18 cellular contexts compared by ENCODE assay signal in genomic region chr7:114418117-114418516, GRCh38. TPM values are rescaled to one million over a fixed set of nuclear protein-coding genes. Genes with fewer than 3 reads are reported as not detected.
DNase-seq lines count a peak whose midpoint lies in the region; ATAC-seq and TF ChIP-seq lines count a peak whose summit lies in the region.
"Had no signal": no experiment of that assay in that cellular context is flagged by ENCODE, and none has a peak within 500 bp of the region (broad histone marks: within the 10 kb centered on the region; RNA-seq: fewer than 3 reads in every experiment).

No MANE protein-coding gene starts in this region.

- intact Hi-C loops in ascending aorta (cut with DNase I) (loop anchor here (10.0 kb wide), 2 partner anchors 117 to 507 kb away; partner anchors contain the start of gene MDFIC), psoas muscle (cut with DNase I) (no loop called here)

- H3K27me3 Mint-ChIP-seq in activated T-helper 17 cell treated with anti-CD3 and anti-CD28 coated beads, Interleukin-2, amount 50 U/mL, for 72 hours: peaks cover 9% of the 10 kb centered on the region
- H3K27me3 Mint-ChIP-seq: activated CD4-positive, alpha-beta T cell treated with anti-CD3 and anti-CD28 coated beads, Interleukin-2, amount 10 ng/mL, durations not matched to agents 24 days and 14 days; activated naive CD4-positive, alpha-beta T cell treated with anti-CD3 and anti-CD28 coated beads, Interleukin-2, amount 10 ng/mL, durations not matched to agents 7 days and 5 days; naive thymus-derived CD8-positive, alpha-beta T cell had no signal

- no peak overlapping the region for H3K4me3 Mint-ChIP-seq in activated T-helper 17 cell treated with anti-CD3 and anti-CD28 coated beads, Interleukin-2, amount 50 U/mL, for 72 hours
- H3K4me3 Mint-ChIP-seq: activated CD4-positive, alpha-beta T cell treated with anti-CD3 and anti-CD28 coated beads, Interleukin-2, amount 10 ng/mL, durations not matched to agents 24 days and 14 days; activated naive CD4-positive, alpha-beta T cell treated with anti-CD3 and anti-CD28 coated beads, Interleukin-2, amount 10 ng/mL, durations not matched to agents 7 days and 5 days; naive thymus-derived CD8-positive, alpha-beta T cell had no signal

- H3K27ac Mint-ChIP-seq in activated T-helper 17 cell treated with anti-CD3 and anti-CD28 coated beads, Interleukin-2, amount 50 U/mL, for 72 hours: no peak overlapping the region
- H3K27ac Mint-ChIP-seq: activated CD4-positive, alpha-beta T cell treated with anti-CD3 and anti-CD28 coated beads, Interleukin-2, amount 10 ng/mL, durations not matched to agents 24 days and 14 days; activated naive CD4-positive, alpha-beta T cell treated with anti-CD3 and anti-CD28 coated beads, Interleukin-2, amount 10 ng/mL, durations not matched to agents 7 days and 5 days; naive thymus-derived CD8-positive, alpha-beta T cell had no signal

- POLR2A ChIA-PET in HEK293 (lab: Yijun Ruan, JAX): interaction anchor here (0.6 to 1.0 kb wide), 2 partner anchors 236 to 332 kb away, joined by 3 to 4 read pairs; no protein-coding TSS in a partner anchor

- TF ChIP-seq CTCF in HEK293 (tag by site-specific recombination; IDR thresholded peaks at IDR 0.05) (no peak), ascending aorta (IDR thresholded peaks at IDR 0.05) (no peak), psoas muscle (IDR thresholded peaks at IDR 0.05) (no peak)

- H3K4me3 ChIP-seq in HEK293 (ENCODE audit: low read depth, low read length): no peak overlapping the region; the same call in none of the 2 replicates
- peak overlapping the region; percentile 35 to 66 for H3K4me3 ChIP-seq in ascending aorta
- H3K4me3 ChIP-seq in psoas muscle: peak overlapping the region; percentile 57
- H3K4me3 ChIP-seq: GM12878 had no signal

- CTCF ChIA-PET in HEK293 (lab: Yijun Ruan, JAX): interaction anchor here (1.2 kb wide), 1 partner anchor 1433 kb away, joined by 3 read pairs; no protein-coding TSS in a partner anchor

- H3K27me3 ChIP-seq in ascending aorta (no peaks in the 10 kb centered on the region), psoas muscle (ENCODE audit: insufficient read depth in 3 of 3, low read length in 2 of 3) (no peaks in the 10 kb centered on the region)
- H3K27me3 ChIP-seq: brain microvascular endothelial cell had no signal

- DNase-seq in NCI-H446 (lab: John Stamatoyannopoulos, UW): peak; percentile 16 to 37
- no peak for DNase-seq in ascending aorta (ENCODE audit: low spot score in 2 of 2)
- DNase-seq in psoas muscle: no peak
- DNase-seq in AG08396 (ENCODE audit: low spot score): no peak
- DNase-seq in SIG-M5 (lab: John Stamatoyannopoulos, UW): no peak
- DNase-seq: activated CD4-positive, alpha-beta T cell treated with anti-CD3 and anti-CD28 coated beads, Interleukin-2, amount 10 ng/mL, durations not matched to agents 24 days and 14 days; activated naive CD4-positive, alpha-beta T cell treated with anti-CD3 and anti-CD28 coated beads, Interleukin-2, amount 10 ng/mL, durations not matched to agents 7 days and 5 days; brain microvascular endothelial cell; Caco-2; cortex of kidney; Karpas-422; naive thymus-derived CD8-positive, alpha-beta T cell; NCI-H2029 treated with DMSO at 0.1 percent for 48 hours; T1000 had no signal

- H3K9me3 Mint-ChIP-seq in activated T-helper 17 cell treated with anti-CD3 and anti-CD28 coated beads, Interleukin-2, amount 50 U/mL, for 72 hours: no peaks in the 10 kb centered on the region
- H3K9me3 Mint-ChIP-seq: activated CD4-positive, alpha-beta T cell treated with anti-CD3 and anti-CD28 coated beads, Interleukin-2, amount 10 ng/mL, durations not matched to agents 24 days and 14 days; activated naive CD4-positive, alpha-beta T cell treated with anti-CD3 and anti-CD28 coated beads, Interleukin-2, amount 10 ng/mL, durations not matched to agents 7 days and 5 days; naive thymus-derived CD8-positive, alpha-beta T cell had no signal

- H3K36me3 Mint-ChIP-seq in activated T-helper 17 cell treated with anti-CD3 and anti-CD28 coated beads, Interleukin-2, amount 50 U/mL, for 72 hours (ENCODE audit: low read depth): no peaks in the 10 kb centered on the region
- H3K36me3 Mint-ChIP-seq: activated naive CD4-positive, alpha-beta T cell treated with anti-CD3 and anti-CD28 coated beads, Interleukin-2, amount 10 ng/mL, durations not matched to agents 7 days and 5 days; naive thymus-derived CD8-positive, alpha-beta T cell had no signal

- H3K9me3 ChIP-seq in HEK293 (ENCODE audit: control insufficient read depth, insufficient read depth, low read depth, low read length) (no peaks in the 10 kb centered on the region), ascending aorta (no peaks in the 10 kb centered on the region), psoas muscle (no peaks in the 10 kb centered on the region)
- H3K9me3 ChIP-seq: Caco-2 had no signal

- H3K4me1 ChIP-seq in HEK293 (ENCODE audit: control insufficient read depth, insufficient read depth, low read length) (peaks cover 33% of the 10 kb centered on the region), ascending aorta (peaks cover 0 to 8% of the 10 kb centered on the region in 2 donors), psoas muscle (peaks cover 34% of the 10 kb centered on the region)
- H3K4me1 ChIP-seq: Caco-2 had no signal

- no peak for ATAC-seq in psoas muscle
- ATAC-seq in activated T-helper 17 cell treated with anti-CD3 and anti-CD28 coated beads, Interleukin-2, amount 50 U/mL, for 72 hours (replicated peaks): no peak
- ATAC-seq in GM21526 (IDR thresholded peaks at IDR 0.05; ENCODE audit: low FRiP score, unreplicated experiment): no peak
- ATAC-seq: naive thymus-derived CD8-positive, alpha-beta T cell had no signal

- peak overlapping the region; percentile 5; the same call in 1 of the 2 replicates for H3K27ac ChIP-seq in HEK293 (ENCODE audit: extremely low read depth, low read depth, low read length)
- peak overlapping the region; percentile 31 to 57 for H3K27ac ChIP-seq in ascending aorta
- H3K27ac ChIP-seq in psoas muscle: peak overlapping the region; percentile 88
- H3K27ac ChIP-seq: brain microvascular endothelial cell had no signal

- WGBS in psoas muscle, 3 donors: 23 to 40% (median 25%) methylated on average over 4 of the region's 4 CpGs

- H3K4me1 Mint-ChIP-seq in activated T-helper 17 cell treated with anti-CD3 and anti-CD28 coated beads, Interleukin-2, amount 50 U/mL, for 72 hours: no peaks in the 10 kb centered on the region
- H3K4me1 Mint-ChIP-seq: activated CD4-positive, alpha-beta T cell treated with anti-CD3 and anti-CD28 coated beads, Interleukin-2, amount 10 ng/mL, durations not matched to agents 24 days and 14 days; activated naive CD4-positive, alpha-beta T cell treated with anti-CD3 and anti-CD28 coated beads, Interleukin-2, amount 10 ng/mL, durations not matched to agents 7 days and 5 days; naive thymus-derived CD8-positive, alpha-beta T cell had no signal

- H3K36me3 ChIP-seq in HEK293 (ENCODE audit: control insufficient read depth in 2 of 2, insufficient read depth in 1 of 2, low read length in 2 of 2) (no peaks in the 10 kb centered on the region), ascending aorta (no peaks in the 10 kb centered on the region), psoas muscle (ENCODE audit: insufficient read depth in 1 of 2, low read depth in 1 of 2) (no peaks in the 10 kb centered on the region)
- H3K36me3 ChIP-seq: brain microvascular endothelial cell had no signal

TF ChIP-seq in HEK293, 187 proteins besides CTCF, POLR2A, EP300 and RAD21 (continues in another document):
- peak; percentile 91 for TF ChIP-seq ZXDB (tag by site-specific recombination; IDR thresholded peaks at IDR 0.05)
- TF ChIP-seq ZNF792 (tag by site-specific recombination; IDR thresholded peaks at IDR 0.05): no peak
- no peak for TF ChIP-seq ZNF302 (tag by site-specific recombination; IDR thresholded peaks at IDR 0.05; ENCODE audit: low read depth)
- no peak for TF ChIP-seq ZNF426 (tag by site-specific recombination; IDR thresholded peaks at IDR 0.05)
- no peak for TF ChIP-seq ZBTB7A (tag by site-specific recombination; IDR thresholded peaks at IDR 0.05; ENCODE audit: low read depth)
- peak; percentile 89 for TF ChIP-seq TCF7L2 (IDR thresholded peaks at IDR 0.05; ENCODE audit: borderline replicate concordance, low read depth, low read length)
- TF ChIP-seq ZNF37A (tag by site-specific recombination; IDR thresholded peaks at IDR 0.05): no peak
- no peak for TF ChIP-seq ELK4 (IDR thresholded peaks at IDR 0.05; ENCODE audit: borderline replicate concordance, low read depth, low read length)
- no peak for TF ChIP-seq SALL2 (tag by site-specific recombination; IDR thresholded peaks at IDR 0.05; ENCODE audit: borderline replicate concordance)
- peak; percentile 57; the same call in 1 of the 2 replicates for TF ChIP-seq ZNF600 (tag by site-specific recombination; IDR thresholded peaks at IDR 0.05)
- TF ChIP-seq ZNF391 (tag by site-specific recombination; IDR thresholded peaks at IDR 0.05; ENCODE audit: borderline replicate concordance, low read depth): peak; percentile 38; the same call in 1 of the 2 replicates
- no peak for TF ChIP-seq ZNF670 (tag by site-specific recombination; IDR thresholded peaks at IDR 0.05; ENCODE audit: low read depth)
- no peak for TF ChIP-seq ZNF292 (tag by site-specific recombination; IDR thresholded peaks at IDR 0.05; ENCODE audit: borderline replicate concordance, low read depth)
- peak; percentile 85 for TF ChIP-seq ZNF10 (tag by site-specific recombination; IDR thresholded peaks at IDR 0.05)
- TF ChIP-seq ZNF521 (tag by site-specific recombination; IDR thresholded peaks at IDR 0.05): no peak
- TF ChIP-seq ZNF416 (tag by site-specific recombination; IDR thresholded peaks at IDR 0.05): no peak
- TF ChIP-seq YY1 (tag by site-specific recombination; IDR thresholded peaks at IDR 0.05): no peak
- TF ChIP-seq SETDB1 (IDR thresholded peaks at IDR 0.05; ENCODE audit: insufficient read length, low read length): no peak
- peak; percentile 9; the same call in 1 of the 2 replicates for TF ChIP-seq ZIC2 (tag by site-specific recombination; IDR thresholded peaks at IDR 0.05)
- no peak for TF ChIP-seq ZNF791 (tag by site-specific recombination; IDR thresholded peaks at IDR 0.05)

RNA-seq across cellular contexts. Expression of gene FOXP2, which starts 3.5 kb away (rescaled TPM):
- 11.0 TPM for total RNA-seq in ascending aorta
- 1 to 10 TPM; 5.1 to 6.7 (median 6.2) TPM for total RNA-seq in psoas muscle
- polyA plus RNA-seq in psoas muscle: 1 to 10 TPM in 2 of 3 donors, under 1 TPM in 1; 0.35 to 4.3 (median 2.8) TPM
- total RNA-seq in activated T-helper 17 cell treated with anti-CD3 and anti-CD28 coated beads, Interleukin-2, amount 50 U/mL, for 72 hours: not detected
- total RNA-seq: Caco-2; naive thymus-derived CD8-positive, alpha-beta T cell had no signal
- polyA plus RNA-seq: naive thymus-derived CD8-positive, alpha-beta T cell had no signal

Comparison
In these comparisons a context has a peak if more than half of its experiments do, and no peak if none do; other contexts are left out.
1. H3K27ac ChIP-seq: peak in every context shown above with its lines; median percentile 88 in psoas muscle; 44 in ascending aorta; 5 in HEK293.
2. DNase-seq: peak in NCI-H446 (2 of 2); none in ascending aorta (0 of 2), psoas muscle (0 of 2), AG08396 (single experiment) and SIG-M5 (single experiment).
3. RNA of gene FOXP2, which starts 3.5 kb away (total RNA-seq): 11.0 TPM in ascending aorta (single experiment) and 5.1 to 6.7 TPM in psoas muscle; not detected in activated T-helper 17 cell treated with anti-CD3 and anti-CD28 coated beads, Interleukin-2, amount 50 U/mL, for 72 hours; every median in the first group is over 4 times any median in the second.